ENCODE assay signal across 27 cellular contexts in genomic region chr13:32029684-32030083, GRCh38.
"Had no signal": no experiment of that assay in that cellular context is flagged by ENCODE, and none has a peak within 500 bp of the region (broad histone marks: within the 10 kb centered on the region; RNA-seq: fewer than 3 reads in every experiment).

No MANE protein-coding gene starts in this region.

- H3K4me3 ChIP-seq: heart left ventricle, lung, psoas muscle, testis, tibial nerve, upper lobe of right lung, vagina had no signal

- H3K27ac ChIP-seq: parathyroid adenoma, psoas muscle, testis, tibial nerve, upper lobe of right lung had no signal

- ATAC-seq: esophagus mucosa; heart left ventricle; left colon; left ventricle myocardium superior; psoas muscle; sciatic nerve; stimulated activated memory B cell treated with anti-CD40 and anti-IgM and Interleukin-4, amounts not matched to agents 10 μg/mL and 1 μg/mL and 100 μg/mL, for 72 hours; stimulated activated naive CD8-positive, alpha-beta T cell treated with anti-CD3 and anti-CD28 coated beads, Interleukin-15, amount 100 ng/mL, for 72 hours; upper lobe of right lung had no signal

- H3K27me3 ChIP-seq: dorsolateral prefrontal cortex, heart left ventricle, testis, tibial nerve, upper lobe of right lung, vagina had no signal

- H3K9me3 ChIP-seq: heart left ventricle, psoas muscle, spleen, testis, tibial nerve, upper lobe of right lung, vagina had no signal

- H3K79me2 ChIP-seq: parathyroid adenoma had no signal

- H3K36me3 ChIP-seq: heart left ventricle, spleen, tibial nerve, upper lobe of right lung, vagina had no signal

- H3K4me1 ChIP-seq: parathyroid adenoma, psoas muscle, testis had no signal

- H3K9ac ChIP-seq: parathyroid adenoma had no signal

- H2AFZ ChIP-seq: parathyroid adenoma had no signal

- DNase-seq: cortex of kidney; dorsolateral prefrontal cortex; effector CD8-positive, alpha-beta T cell; heart left ventricle; hippocampal formation; left colon; left ventricle myocardium superior; mesenchymal stem cell; midbrain; nephron progenitor cell; psoas muscle; retina; spleen; stimulated activated CD4-positive, alpha-beta T cell treated with anti-CD3 and anti-CD28 coated beads, Interleukin-15, amount 100 ng/mL, for 24 hours; stimulated activated CD4-positive, alpha-beta T cell treated with anti-CD3 and anti-CD28 coated beads, Interleukin-1b, Interleukin-23, amount 100 ng/mL, for 48 hours; stimulated activated CD4-positive, alpha-beta T cell treated with anti-CD3 and anti-CD28 coated beads, Interleukin-4, amount 100 ng/mL, for 24 hours; stimulated activated naive CD8-positive, alpha-beta T cell treated with anti-CD3 and anti-CD28 coated beads, Interleukin-15, amount 100 ng/mL, for 72 hours; testis; upper lobe of right lung had no signal

- FAIRE-seq: endometrium had no signal
